In genomic region chr20:37095609-37096414, GRCh38 we compare ENCODE assay signal across 1 cellular context.
TF ChIP-seq lines count a peak whose summit lies in the region.

A gene with protein sequence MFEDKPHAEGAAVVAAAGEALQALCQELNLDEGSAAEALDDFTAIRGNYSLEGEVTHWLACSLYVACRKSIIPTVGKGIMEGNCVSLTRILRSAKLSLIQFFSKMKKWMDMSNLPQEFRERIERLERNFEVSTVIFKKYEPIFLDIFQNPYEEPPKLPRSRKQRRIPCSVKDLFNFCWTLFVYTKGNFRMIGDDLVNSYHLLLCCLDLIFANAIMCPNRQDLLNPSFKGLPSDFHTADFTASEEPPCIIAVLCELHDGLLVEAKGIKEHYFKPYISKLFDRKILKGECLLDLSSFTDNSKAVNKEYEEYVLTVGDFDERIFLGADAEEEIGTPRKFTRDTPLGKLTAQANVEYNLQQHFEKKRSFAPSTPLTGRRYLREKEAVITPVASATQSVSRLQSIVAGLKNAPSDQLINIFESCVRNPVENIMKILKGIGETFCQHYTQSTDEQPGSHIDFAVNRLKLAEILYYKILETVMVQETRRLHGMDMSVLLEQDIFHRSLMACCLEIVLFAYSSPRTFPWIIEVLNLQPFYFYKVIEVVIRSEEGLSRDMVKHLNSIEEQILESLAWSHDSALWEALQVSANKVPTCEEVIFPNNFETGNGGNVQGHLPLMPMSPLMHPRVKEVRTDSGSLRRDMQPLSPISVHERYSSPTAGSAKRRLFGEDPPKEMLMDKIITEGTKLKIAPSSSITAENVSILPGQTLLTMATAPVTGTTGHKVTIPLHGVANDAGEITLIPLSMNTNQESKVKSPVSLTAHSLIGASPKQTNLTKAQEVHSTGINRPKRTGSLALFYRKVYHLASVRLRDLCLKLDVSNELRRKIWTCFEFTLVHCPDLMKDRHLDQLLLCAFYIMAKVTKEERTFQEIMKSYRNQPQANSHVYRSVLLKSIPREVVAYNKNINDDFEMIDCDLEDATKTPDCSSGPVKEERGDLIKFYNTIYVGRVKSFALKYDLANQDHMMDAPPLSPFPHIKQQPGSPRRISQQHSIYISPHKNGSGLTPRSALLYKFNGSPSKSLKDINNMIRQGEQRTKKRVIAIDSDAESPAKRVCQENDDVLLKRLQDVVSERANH (minus strand): TSS chr20:37095997. CDS start chr20:37095928, 69 bp downstream.

TF ChIP-seq in A549, 52 proteins besides CTCF, POLR2A, EP300 and RAD21 (continued from another document):
- TF ChIP-seq E2F6 (IDR thresholded peaks at IDR 0.05; ENCODE audit: borderline replicate concordance, low read depth) (peak; percentile 96), MYC (IDR thresholded peaks at IDR 0.05; ENCODE audit: borderline replicate concordance, low read length) (peak; percentile 12; the same call in 1 of the 2 replicates), TP53 (CRISPR knock-in tag; IDR thresholded peaks at IDR 0.05) (peak; percentile 48; the same call in 1 of the 2 replicates), EHF (CRISPR knock-in tag; IDR thresholded peaks at IDR 0.05) (peak; percentile 85), HOXA7 (CRISPR knock-in tag; IDR thresholded peaks at IDR 0.05) (0 out of 2 replicates have a peak, but pooled peaks have one; percentile 29), MAFK (IDR thresholded peaks at IDR 0.05; ENCODE audit: partially characterized antibody) (no peak), HOXB5 (CRISPR knock-in tag; IDR thresholded peaks at IDR 0.05) (no peak; the same call in none of the 2 replicates), PHF8 (IDR thresholded peaks at IDR 0.05; ENCODE audit: borderline replicate concordance, low read depth) (0 out of 2 replicates have a peak, but pooled peaks have one; percentile 45), ZFP36 (IDR thresholded peaks at IDR 0.05; ENCODE audit: borderline replicate concordance, partially characterized antibody) (no peak), HOXB13 (CRISPR knock-in tag; IDR thresholded peaks at IDR 0.05; ENCODE audit: low read depth) (peak; percentile 86), NPAS2 (CRISPR knock-in tag; IDR thresholded peaks at IDR 0.05; ENCODE audit: borderline replicate concordance) (no peak), FOXS1 (CRISPR knock-in tag; IDR thresholded peaks at IDR 0.05) (peak; percentile 84), JUNB (IDR thresholded peaks at IDR 0.05) (no peak), HDAC2 (IDR thresholded peaks at IDR 0.05) (0 out of 2 replicates have a peak, but pooled peaks have one; percentile 20), USF2 (IDR thresholded peaks at IDR 0.05) (no peak), EHMT2 (IDR thresholded peaks at IDR 0.05; ENCODE audit: low read depth) (no peak), FOSL2 (IDR thresholded peaks at IDR 0.05) (no peak), FOSL2 (CRISPR knock-in tag; IDR thresholded peaks at IDR 0.05) (peak; percentile 70), CBX8 (IDR thresholded peaks at IDR 0.05) (no peak), CEBPB (IDR thresholded peaks at IDR 0.05) (0 out of 4 replicates have a peak, but pooled peaks of 1 of the 2 experiments have one; percentile 28), ZNF302 (CRISPR knock-in tag; IDR thresholded peaks at IDR 0.05) (0 out of 2 replicates have a peak, but pooled peaks have one; percentile 33), ZC3H11A (IDR thresholded peaks at IDR 0.05) (no peak), CHD2 (IDR thresholded peaks at IDR 0.05; ENCODE audit: low read length, partially characterized antibody) (peak; percentile 76), BHLHE40 (IDR thresholded peaks at IDR 0.05; ENCODE audit: low read depth, low read length) (no peak), RNF2 (IDR thresholded peaks at IDR 0.05; ENCODE audit: borderline replicate concordance, low read depth) (no peak), NR3C1 (IDR thresholded peaks at IDR 0.05) (no peak), SMC3 (IDR thresholded peaks at IDR 0.05) (no peak), JUN (IDR thresholded peaks at IDR 0.05) (peak; percentile 72 to 91), ZSCAN20 (CRISPR knock-in tag; IDR thresholded peaks at IDR 0.05) (no peak), HES2 (IDR thresholded peaks at IDR 0.05) (no peak), HEYL (CRISPR knock-in tag; IDR thresholded peaks at IDR 0.05) (no peak), ATOH8 (CRISPR knock-in tag; IDR thresholded peaks at IDR 0.05; ENCODE audit: low read depth) (peak; percentile 77), KDM1A (IDR thresholded peaks at IDR 0.05; ENCODE audit: low read depth) (no peak), TFCP2L1 (CRISPR knock-in tag; IDR thresholded peaks at IDR 0.05) (0 out of 2 replicates have a peak, but pooled peaks have one; percentile 12), RARB (CRISPR knock-in tag; IDR thresholded peaks at IDR 0.05) (no peak), CBX2 (IDR thresholded peaks at IDR 0.05; ENCODE audit: borderline replicate concordance, low read depth) (no peak)
- TF ChIP-seq, protein P1, sequence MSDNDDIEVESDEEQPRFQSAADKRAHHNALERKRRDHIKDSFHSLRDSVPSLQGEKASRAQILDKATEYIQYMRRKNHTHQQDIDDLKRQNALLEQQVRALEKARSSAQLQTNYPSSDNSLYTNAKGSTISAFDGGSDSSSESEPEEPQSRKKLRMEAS (IDR thresholded peaks at IDR 0.05): peak; percentile 96
- TF ChIP-seq, protein P2, sequence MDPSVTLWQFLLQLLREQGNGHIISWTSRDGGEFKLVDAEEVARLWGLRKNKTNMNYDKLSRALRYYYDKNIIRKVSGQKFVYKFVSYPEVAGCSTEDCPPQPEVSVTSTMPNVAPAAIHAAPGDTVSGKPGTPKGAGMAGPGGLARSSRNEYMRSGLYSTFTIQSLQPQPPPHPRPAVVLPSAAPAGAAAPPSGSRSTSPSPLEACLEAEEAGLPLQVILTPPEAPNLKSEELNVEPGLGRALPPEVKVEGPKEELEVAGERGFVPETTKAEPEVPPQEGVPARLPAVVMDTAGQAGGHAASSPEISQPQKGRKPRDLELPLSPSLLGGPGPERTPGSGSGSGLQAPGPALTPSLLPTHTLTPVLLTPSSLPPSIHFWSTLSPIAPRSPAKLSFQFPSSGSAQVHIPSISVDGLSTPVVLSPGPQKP (IDR thresholded peaks at IDR 0.05; ENCODE audit: low read depth, low read length): no peak
- TF ChIP-seq, protein P3, sequence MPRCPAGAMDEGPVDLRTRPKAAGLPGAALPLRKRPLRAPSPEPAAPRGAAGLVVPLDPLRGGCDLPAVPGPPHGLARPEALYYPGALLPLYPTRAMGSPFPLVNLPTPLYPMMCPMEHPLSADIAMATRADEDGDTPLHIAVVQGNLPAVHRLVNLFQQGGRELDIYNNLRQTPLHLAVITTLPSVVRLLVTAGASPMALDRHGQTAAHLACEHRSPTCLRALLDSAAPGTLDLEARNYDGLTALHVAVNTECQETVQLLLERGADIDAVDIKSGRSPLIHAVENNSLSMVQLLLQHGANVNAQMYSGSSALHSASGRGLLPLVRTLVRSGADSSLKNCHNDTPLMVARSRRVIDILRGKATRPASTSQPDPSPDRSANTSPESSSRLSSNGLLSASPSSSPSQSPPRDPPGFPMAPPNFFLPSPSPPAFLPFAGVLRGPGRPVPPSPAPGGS (IDR thresholded peaks at IDR 0.05): peak; percentile 54; the same call in 2 of the 3 replicates
TF ChIP-seq in A549: peak in this region for 22.
